1 cellular context compared by ENCODE assay signal in genomic region chr6:43668151-43669028, GRCh38.
TF ChIP-seq lines count a peak whose summit lies in the region.

No MANE protein-coding gene starts in this region.

TF ChIP-seq in HepG2, 621 proteins besides CTCF, POLR2A, EP300 and RAD21 (continued from another document and continues in another):
- TF ChIP-seq ZHX2 (IDR thresholded peaks at IDR 0.05; ENCODE audit: low read depth) (peak; percentile 31; the same call in 1 of the 2 replicates), ZHX2 (CRISPR knock-in tag; IDR thresholded peaks at IDR 0.05; ENCODE audit: borderline replicate concordance) (no peak), MEIS2 (CRISPR knock-in tag; IDR thresholded peaks at IDR 0.05) (peak; percentile 94), IKZF4 (CRISPR knock-in tag; IDR thresholded peaks at IDR 0.05; ENCODE audit: borderline replicate concordance, low read depth, not compliant biosample characterization) (peak; percentile 67), PITX1 (CRISPR knock-in tag; IDR thresholded peaks at IDR 0.05) (peak; percentile 81; the same call in 1 of the 2 replicates), HOXA5 (CRISPR knock-in tag; IDR thresholded peaks at IDR 0.05) (0 out of 2 replicates have a peak, but pooled peaks have one; percentile 17), ZNF629 (CRISPR knock-in tag; conservative IDR thresholded peaks at IDR 0.05) (no peak), PREB (CRISPR knock-in tag; IDR thresholded peaks at IDR 0.05) (no peak), ZNF503 (CRISPR knock-in tag; IDR thresholded peaks at IDR 0.05) (peak; percentile 56; the same call in 1 of the 2 replicates), PAF1 (CRISPR knock-in tag; IDR thresholded peaks at IDR 0.05) (no peak; the same call in 1 of the 2 replicates), ZNF513 (CRISPR knock-in tag; conservative IDR thresholded peaks at IDR 0.05) (0 out of 2 replicates have a peak, but pooled peaks have one; percentile 12), SNAI1 (CRISPR knock-in tag; IDR thresholded peaks at IDR 0.05; ENCODE audit: borderline replicate concordance) (no peak), ZNF619 (CRISPR knock-in tag; IDR thresholded peaks at IDR 0.05) (peak; percentile 8; the same call in 1 of the 2 replicates), IRF9 (CRISPR knock-in tag; IDR thresholded peaks at IDR 0.05; ENCODE audit: borderline replicate concordance) (peak; percentile 90; the same call in 1 of the 2 replicates), HNRNPLL (IDR thresholded peaks at IDR 0.05; ENCODE audit: low read depth, low read length, poor library complexity, severe bottlenecking) (peak; percentile 70), MXD4 (CRISPR knock-in tag; IDR thresholded peaks at IDR 0.05) (peak; percentile 51), ZNF205 (CRISPR knock-in tag; IDR thresholded peaks at IDR 0.05) (0 out of 2 replicates have a peak, but pooled peaks have one; percentile 61), SOX6 (IDR thresholded peaks at IDR 0.05) (no peak), SOX6 (CRISPR knock-in tag; IDR thresholded peaks at IDR 0.05) (peak; percentile 31), ZNF598 (CRISPR knock-in tag; IDR thresholded peaks at IDR 0.05; ENCODE audit: borderline replicate concordance) (peak; percentile 83; the same call in 1 of the 2 replicates), ZNF800 (CRISPR knock-in tag; IDR thresholded peaks at IDR 0.05) (peak; percentile 78; the same call in 1 of the 2 replicates), ELF3 (CRISPR knock-in tag; IDR thresholded peaks at IDR 0.05) (0 out of 2 replicates have a peak, but pooled peaks have one; percentile 47), GRHL1 (CRISPR knock-in tag; conservative IDR thresholded peaks at IDR 0.05) (no peak), E2F1 (CRISPR knock-in tag; IDR thresholded peaks at IDR 0.05) (no peak), MNT (IDR thresholded peaks at IDR 0.05) (0 out of 2 replicates have a peak, but pooled peaks have one; percentile 25), HDAC1 (CRISPR knock-in tag; IDR thresholded peaks at IDR 0.05) (peak; percentile 80; the same call in 1 of the 2 replicates), CCAR2 (optimal IDR thresholded peaks at IDR 0.05; ENCODE audit: low read depth, low read length) (peak; percentile 25), NFE2L1 (CRISPR knock-in tag; IDR thresholded peaks at IDR 0.05; ENCODE audit: borderline replicate concordance) (no peak), MYC (CRISPR knock-in tag; IDR thresholded peaks at IDR 0.05; ENCODE audit: borderline replicate concordance) (no peak; the same call in 1 of the 2 replicates), ZNF264 (CRISPR knock-in tag; IDR thresholded peaks at IDR 0.05) (no peak), MLLT10 (CRISPR knock-in tag; IDR thresholded peaks at IDR 0.05) (no peak), ZFYVE20 (CRISPR knock-in tag; IDR thresholded peaks at IDR 0.05; ENCODE audit: borderline replicate concordance, low read depth) (0 out of 2 replicates have a peak, but pooled peaks have one; percentile 85), HNF4G (IDR thresholded peaks at IDR 0.05; ENCODE audit: borderline replicate concordance, low read depth, low read length) (no peak; the same call in 1 of the 2 replicates), HNF4G (CRISPR knock-in tag; IDR thresholded peaks at IDR 0.05; ENCODE audit: borderline replicate concordance, low read depth) (no peak), ZNF367 (CRISPR knock-in tag; IDR thresholded peaks at IDR 0.05; ENCODE audit: borderline replicate concordance) (no peak), ZNF672 (CRISPR knock-in tag; IDR thresholded peaks at IDR 0.05) (no peak)
